1 cellular context compared by ENCODE assay signal in genomic region chr7:150668472-150668911, GRCh38.
TF ChIP-seq lines count a peak whose summit lies in the region.

No MANE protein-coding gene starts in this region.

TF ChIP-seq in HepG2, 621 proteins besides CTCF, POLR2A, EP300 and RAD21:
- TF ChIP-seq SNAPC2 (CRISPR knock-in tag; IDR thresholded peaks at IDR 0.05): no peak
- TF ChIP-seq HMG20B (CRISPR knock-in tag; conservative IDR thresholded peaks at IDR 0.05): no peak
- TF ChIP-seq HBP1 (CRISPR knock-in tag; IDR thresholded peaks at IDR 0.05; ENCODE audit: low read depth): no peak
- no peak for TF ChIP-seq HMGXB3 (CRISPR knock-in tag; IDR thresholded peaks at IDR 0.05; ENCODE audit: borderline replicate concordance)
- no peak for TF ChIP-seq NR3C1 (CRISPR knock-in tag; IDR thresholded peaks at IDR 0.05)
- TF ChIP-seq, protein P1, sequence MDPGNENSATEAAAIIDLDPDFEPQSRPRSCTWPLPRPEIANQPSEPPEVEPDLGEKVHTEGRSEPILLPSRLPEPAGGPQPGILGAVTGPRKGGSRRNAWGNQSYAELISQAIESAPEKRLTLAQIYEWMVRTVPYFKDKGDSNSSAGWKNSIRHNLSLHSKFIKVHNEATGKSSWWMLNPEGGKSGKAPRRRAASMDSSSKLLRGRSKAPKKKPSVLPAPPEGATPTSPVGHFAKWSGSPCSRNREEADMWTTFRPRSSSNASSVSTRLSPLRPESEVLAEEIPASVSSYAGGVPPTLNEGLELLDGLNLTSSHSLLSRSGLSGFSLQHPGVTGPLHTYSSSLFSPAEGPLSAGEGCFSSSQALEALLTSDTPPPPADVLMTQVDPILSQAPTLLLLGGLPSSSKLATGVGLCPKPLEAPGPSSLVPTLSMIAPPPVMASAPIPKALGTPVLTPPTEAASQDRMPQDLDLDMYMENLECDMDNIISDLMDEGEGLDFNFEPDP (CRISPR knock-in tag; conservative IDR thresholded peaks at IDR 0.05): no peak
- no peak for TF ChIP-seq ADNP (CRISPR knock-in tag; IDR thresholded peaks at IDR 0.05)
- TF ChIP-seq ZNF143 (CRISPR knock-in tag; IDR thresholded peaks at IDR 0.05): no peak
- TF ChIP-seq ZNF17 (CRISPR knock-in tag; IDR thresholded peaks at IDR 0.05): no peak
- no peak for TF ChIP-seq HES4 (CRISPR knock-in tag; IDR thresholded peaks at IDR 0.05; ENCODE audit: borderline replicate concordance)
TF ChIP-seq in HepG2: peak in this region for 0.
